In genomic region chr10:86790394-86790793, GRCh38 we compare ENCODE assay signal across 5 cellular contexts.
TF ChIP-seq lines count a peak whose summit lies in the region.

No MANE protein-coding gene starts in this region.

TF ChIP-seq in SK-N-SH treated with all-trans-retinoic acid at 6 μM for 48 hours, 23 proteins besides CTCF, POLR2A, EP300 and RAD21:
- TF ChIP-seq ZNF8 (CRISPR knock-in tag; IDR thresholded peaks at IDR 0.05) (peak; percentile 67), ESRRG (CRISPR knock-in tag; IDR thresholded peaks at IDR 0.05) (no peak)

TF ChIP-seq in SK-N-SH, 30 proteins besides CTCF, POLR2A, EP300 and RAD21 (continues in another document):
- TF ChIP-seq RCOR1 (IDR thresholded peaks at IDR 0.05; ENCODE audit: low read length), result no peak
- TF ChIP-seq ZBTB33 (IDR thresholded peaks at IDR 0.05; ENCODE audit: borderline replicate concordance, low read depth), result no peak
- no peak for TF ChIP-seq GABPA (IDR thresholded peaks at IDR 0.05; ENCODE audit: low read depth)
- no peak for TF ChIP-seq USF2 (IDR thresholded peaks at IDR 0.05; ENCODE audit: borderline replicate concordance, low read depth, low read length)
- TF ChIP-seq JUND (IDR thresholded peaks at IDR 0.05), result no peak
- no peak for TF ChIP-seq FOXM1 (IDR thresholded peaks at IDR 0.05; ENCODE audit: low read depth)
- TF ChIP-seq IRF3 (IDR thresholded peaks at IDR 0.05; ENCODE audit: low read depth, low read length), result no peak
- TF ChIP-seq CHD2 (IDR thresholded peaks at IDR 0.05; ENCODE audit: low read length, partially characterized antibody), result no peak
- TF ChIP-seq MEF2A (IDR thresholded peaks at IDR 0.05; ENCODE audit: borderline replicate concordance, low read depth), result no peak
- TF ChIP-seq NRF1 (IDR thresholded peaks at IDR 0.05; ENCODE audit: low read depth, low read length), result no peak
- no peak for TF ChIP-seq POLR2AphosphoS5 (IDR thresholded peaks at IDR 0.05; ENCODE audit: low read depth, low read length)

TF ChIP-seq in HEK293, 187 proteins besides CTCF, POLR2A, EP300 and RAD21:
- TF ChIP-seq ZNF664 (tag by site-specific recombination; IDR thresholded peaks at IDR 0.05), result peak; percentile 91
- TF ChIP-seq ZNF146 (tag by site-specific recombination; IDR thresholded peaks at IDR 0.05), result peak; percentile 96
- no peak for TF ChIP-seq IKZF3 (tag by site-specific recombination; IDR thresholded peaks at IDR 0.05)
- no peak for TF ChIP-seq ZNF830 (tag by site-specific recombination; IDR thresholded peaks at IDR 0.05; ENCODE audit: low read depth)
- no peak for TF ChIP-seq ZSCAN4 (tag by site-specific recombination; IDR thresholded peaks at IDR 0.05)
- TF ChIP-seq, protein P1, sequence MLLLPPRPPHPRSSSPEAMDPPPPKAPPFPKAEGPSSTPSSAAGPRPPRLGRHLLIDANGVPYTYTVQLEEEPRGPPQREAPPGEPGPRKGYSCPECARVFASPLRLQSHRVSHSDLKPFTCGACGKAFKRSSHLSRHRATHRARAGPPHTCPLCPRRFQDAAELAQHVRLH (tag by site-specific recombination; IDR thresholded peaks at IDR 0.05), result peak; percentile 15; the same call in 1 of the 2 replicates
- TF ChIP-seq ZNF660 (tag by site-specific recombination; IDR thresholded peaks at IDR 0.05), result no peak

TF ChIP-seq in WTC11, 78 proteins besides CTCF, POLR2A, EP300 and RAD21:
- TF ChIP-seq, protein P2, sequence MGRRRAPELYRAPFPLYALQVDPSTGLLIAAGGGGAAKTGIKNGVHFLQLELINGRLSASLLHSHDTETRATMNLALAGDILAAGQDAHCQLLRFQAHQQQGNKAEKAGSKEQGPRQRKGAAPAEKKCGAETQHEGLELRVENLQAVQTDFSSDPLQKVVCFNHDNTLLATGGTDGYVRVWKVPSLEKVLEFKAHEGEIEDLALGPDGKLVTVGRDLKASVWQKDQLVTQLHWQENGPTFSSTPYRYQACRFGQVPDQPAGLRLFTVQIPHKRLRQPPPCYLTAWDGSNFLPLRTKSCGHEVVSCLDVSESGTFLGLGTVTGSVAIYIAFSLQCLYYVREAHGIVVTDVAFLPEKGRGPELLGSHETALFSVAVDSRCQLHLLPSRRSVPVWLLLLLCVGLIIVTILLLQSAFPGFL (CRISPR knock-in tag; IDR thresholded peaks at IDR 0.05; ENCODE audit: borderline replicate concordance), result no peak
- TF ChIP-seq ZBTB21 (CRISPR knock-in tag; IDR thresholded peaks at IDR 0.05; ENCODE audit: borderline replicate concordance), result no peak

TF ChIP-seq in H1, 55 proteins besides CTCF, POLR2A, EP300 and RAD21:
- no peak for TF ChIP-seq TAF7 (optimal IDR thresholded peaks at IDR 0.05; ENCODE audit: borderline replicate concordance, low read depth, low read length)
- 0 out of 2 replicates have a peak, but pooled peaks have one; percentile 40 for TF ChIP-seq KDM1A (IDR thresholded peaks at IDR 0.05; ENCODE audit: borderline replicate concordance, low read length)
